Comparison of ENCODE assay signal across 7 cellular contexts in genomic region chr1:155250246-155250632, GRCh38. TPM values are rescaled to one million over a fixed set of nuclear protein-coding genes. Genes with fewer than 3 reads are reported as not detected.
DNase-seq lines count a peak whose midpoint lies in the region; ATAC-seq and TF ChIP-seq lines count a peak whose summit lies in the region.

No MANE protein-coding gene starts in this region.

- H3K9me3 ChIP-seq in spleen (no peaks in the 10 kb centered on the region), SJCRH30 (replicated peaks) (no peaks in the 10 kb centered on the region)

- H3K4me3 ChIP-seq in choroid plexus epithelial cell (ENCODE audit: low read depth, low read length) (peak overlapping the region; percentile 45), spleen (peak overlapping the region; percentile 6 to 66 (median 34)), SJCRH30 (no peak overlapping the region)

- TF ChIP-seq CTCF in choroid plexus epithelial cell (conservative IDR thresholded peaks at IDR 0.05; ENCODE audit: low read depth, low read length) (no peak), spleen (IDR thresholded peaks at IDR 0.05 in 8 of 11, conservative IDR thresholded peaks at IDR 0.05 in 3 of 11) (no peak)

- H3K27ac ChIP-seq in spleen = peak overlapping the region in 7 of 8 donors; percentile 23 to 79 (median 51)
- no peak overlapping the region for H3K27ac ChIP-seq in SJCRH30

- peaks cover 16 to 43% (median 28%) of the 10 kb centered on the region in 6 donors for H3K4me1 ChIP-seq in spleen
- peaks cover 1% of the 10 kb centered on the region; the same call in 1 of the 2 replicates for H3K4me1 ChIP-seq in SJCRH30

- no peak for TF ChIP-seq POLR2A in spleen (IDR thresholded peaks at IDR 0.05)

- no peaks in the 10 kb centered on the region for H3K27me3 ChIP-seq in spleen (replicated peaks in 1 of 7)
- H3K27me3 ChIP-seq in SJCRH30 = no peaks in the 10 kb centered on the region

- intact Hi-C loops in spleen (cut with DNase I; ENCODE audit: low total_unique reads) = loop anchor here (5.0 kb wide), 1 partner anchor 342 kb away; no protein-coding TSS in a partner anchor

- DNase-seq in choroid plexus epithelial cell (ENCODE audit: low read depth) = no peak
- no peak for DNase-seq in spleen
- no peak for DNase-seq in DMS79 (lab: John Stamatoyannopoulos, UW)
- DNase-seq in SJCRH30 = no peak
- no peak for DNase-seq in NAMALWA (ENCODE audit: low spot score)

- ATAC-seq in GM19035 (IDR thresholded peaks at IDR 0.05; ENCODE audit: unreplicated experiment) = peak; percentile 5
- peak; percentile 8 for ATAC-seq in HG03139 (IDR thresholded peaks at IDR 0.05; ENCODE audit: unreplicated experiment)

- WGBS in spleen, 5 donors = 11 to 30% (median 12%) methylated on average over 9 to 28 of the region's 28 CpGs

- H3K36me3 ChIP-seq in spleen (peaks cover 0 to 23% (median 3%) of the 10 kb centered on the region in 6 donors), SJCRH30 (no peaks in the 10 kb centered on the region)

RNA-seq across cellular contexts. Expression of gene ENTREP3, which starts 5.0 kb away (rescaled TPM):
- 10 to 100 TPM in 6 of 7 donors, 1 to 10 TPM in 1; 9.9 to 19.3 (median 15.6) TPM for total RNA-seq in spleen
- polyA plus RNA-seq in spleen = 10 to 100 TPM in 1 of 3 donors, 1 to 10 TPM in 2; 6.5 to 13.2 (median 9.4) TPM
- 12.1 and 12.7 TPM in 2 replicates for total RNA-seq in SJCRH30 (2014; rRNA removed; shearing (Covaris generic))

RNA-seq across cellular contexts. Expression of gene SCAMP3, which starts 11.9 kb away (rescaled TPM):
- total RNA-seq in spleen = 10 to 100 TPM; 46.5 to 52.4 (median 49.8) TPM
- polyA plus RNA-seq in spleen = 10 to 100 TPM; 51.8 to 59.9 (median 53.2) TPM
- total RNA-seq in SJCRH30 (2014; rRNA removed; shearing (Covaris generic)) = 42.1 and 43.4 TPM in 2 replicates

RNA-seq across cellular contexts. Expression of gene CLK2, which starts 23.1 kb away (rescaled TPM):
- 10 to 100 TPM; 61.0 to 89.9 (median 71.8) TPM for total RNA-seq in spleen
- 10 to 100 TPM; 38.6 to 82.0 (median 77.4) TPM for polyA plus RNA-seq in spleen
- total RNA-seq in SJCRH30 (2014; rRNA removed; shearing (Covaris generic)) = 29.7 and 43.1 TPM in 2 replicates

RNA-seq across cellular contexts. Expression of gene HCN3, which starts 27.0 kb away (rescaled TPM):
- 1 to 10 TPM in 6 of 7 donors, under 1 TPM in 1; 0.65 to 3.3 (median 1.9) TPM for total RNA-seq in spleen
- polyA plus RNA-seq in spleen = 1 to 10 TPM in 2 of 3 donors, under 1 TPM in 1; 0.89 to 1.6 (median 1.4) TPM
- total RNA-seq in SJCRH30 (2014; rRNA removed; shearing (Covaris generic)) = 1.6 and 1.7 TPM in 2 replicates

RNA-seq across cellular contexts. Expression of gene MTX1, which starts 41.7 kb away (rescaled TPM):
- 10 to 100 TPM; 28.2 to 40.9 (median 33.2) TPM for total RNA-seq in spleen
- 10 to 100 TPM; 43.7 to 48.4 (median 44.5) TPM for polyA plus RNA-seq in spleen
- total RNA-seq in SJCRH30 (2014; rRNA removed; shearing (Covaris generic)) = 25.2 and 31.7 TPM in 2 replicates
